In the genomic region with DNA sequence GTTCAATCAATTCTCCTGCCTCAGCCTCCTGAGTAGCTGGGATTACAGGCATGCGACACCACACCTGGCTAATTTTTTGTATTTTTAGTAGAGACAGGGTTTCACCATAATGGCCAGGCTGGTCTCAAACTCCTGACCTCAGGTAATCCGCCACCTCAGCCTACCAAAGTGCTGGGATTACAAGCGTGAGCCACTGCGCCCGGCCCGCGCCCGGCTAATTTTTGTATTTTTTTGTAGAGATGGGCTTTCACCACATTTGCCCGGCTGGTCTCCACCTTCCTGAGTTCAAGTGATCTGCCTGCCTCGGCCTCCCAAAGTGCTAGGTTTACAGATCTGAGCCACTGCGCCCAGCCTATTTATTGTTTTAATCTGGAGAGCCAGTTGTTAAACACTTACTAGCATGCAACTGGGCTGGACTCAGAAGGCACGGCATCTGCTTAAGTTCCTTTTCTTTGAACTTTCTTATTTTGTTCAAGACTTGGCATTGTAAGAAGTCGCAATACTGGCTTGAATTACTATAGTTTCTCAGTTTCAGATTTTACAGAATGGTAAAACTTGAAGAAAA, we compare ENCODE assay signal across 7 cellular contexts. TPM values are rescaled to one million over a fixed set of nuclear protein-coding genes. Genes with fewer than 3 reads are reported as not detected.
"Had no signal": no experiment of that assay in that cellular context is flagged by ENCODE, and none has a peak within 500 bp of the region (broad histone marks: within the 10 kb centered on the region; RNA-seq: fewer than 3 reads in every experiment).

No MANE protein-coding gene starts in this region.

RNA-seq across cellular contexts. Expression of gene CTSS, which starts 10.4 kb away (rescaled TPM):
- total RNA-seq: endodermal cell had no signal
- polyA plus RNA-seq: cardiac muscle cell had no signal

RNA-seq across cellular contexts. Expression of gene HORMAD1, which starts 55.3 kb away (rescaled TPM):
- total RNA-seq: ascending aorta, cardiac muscle cell, endodermal cell, epithelial cell of proximal tubule, foreskin keratinocyte, WTC11 had no signal
- polyA plus RNA-seq: cardiac muscle cell, foreskin keratinocyte, heart left ventricle had no signal
